In the genomic region with DNA sequence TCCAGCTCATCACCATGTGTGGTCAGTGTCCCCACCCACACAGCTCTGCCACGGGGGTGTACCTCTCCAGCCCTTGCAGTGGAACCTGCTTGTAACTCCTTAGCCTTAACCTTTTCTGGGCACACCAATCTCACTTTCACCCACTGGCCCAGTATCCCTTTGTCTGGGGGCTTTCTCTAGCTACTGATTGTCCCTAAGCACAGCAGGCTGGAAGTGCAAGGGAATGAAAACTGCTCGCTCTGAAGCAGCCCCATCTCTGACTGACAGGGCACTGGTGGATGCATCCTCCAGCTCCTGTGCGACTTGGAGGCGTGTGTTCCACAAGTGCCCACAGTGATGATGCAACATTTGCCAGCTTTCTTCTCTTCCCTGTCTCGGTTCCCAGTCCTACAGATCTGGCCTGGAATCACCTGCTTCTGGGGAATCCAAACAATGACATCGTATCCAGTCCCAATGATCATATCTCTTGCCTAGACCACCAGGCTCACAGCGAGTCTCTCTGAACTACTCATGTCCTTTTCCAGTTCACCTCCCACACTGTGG, we compare ENCODE assay signal across 1 cellular context.
TF ChIP-seq lines count a peak whose summit lies in the region.

No MANE protein-coding gene starts in this region.

TF ChIP-seq in liver, 16 proteins besides CTCF, POLR2A, EP300 and RAD21:
- TF ChIP-seq REST (IDR thresholded peaks at IDR 0.05) (no peak), YY1 (IDR thresholded peaks at IDR 0.05) (no peak), RXRA (IDR thresholded peaks at IDR 0.05) (peak in 1 of 2 donors; percentile 8), ATF3 (IDR thresholded peaks at IDR 0.05) (peak; percentile 79), SP1 (IDR thresholded peaks at IDR 0.05) (no peak), FOXA2 (IDR thresholded peaks at IDR 0.05) (no peak)
